Comparison of ENCODE assay signal across 8 cellular contexts in genomic region chr9:40992472-40992821, GRCh38.
DNase-seq lines count a peak whose midpoint lies in the region; ATAC-seq, FAIRE-seq and TF ChIP-seq lines count a peak whose summit lies in the region.
"Not testable (repeated sequence)": the region's sequence is repeated elsewhere in the genome, so short reads cannot be mapped to it uniquely, and the experiment has no call there.

No MANE protein-coding gene starts in this region.

- WGBS in SK-N-SH (ENCODE audit: low lambda C conversion rate) = 0% methylated on average over 25 of the region's 25 CpGs
- 6 to 14% methylated on average over 25 of the region's 25 CpGs for whole genome bisulfite sequencing in pancreas, 2 donors

- CTCF ChIA-PET in SK-N-SH (lab: Yijun Ruan, JAX) = interaction anchor here (1.4 kb wide), 1 partner anchor 14 kb away, joined by 5 read pairs; no protein-coding TSS in a partner anchor

- not testable (repeated sequence) for H3K9me2 ChIP-seq in SK-N-SH

- DNase-seq in GM13977 (ENCODE audit: low spot score) = peak; percentile 8
- DNase-seq in SK-N-SH = peak; percentile 42
- DNase-seq in pancreas = peak in 4 of 6 donors; percentile 36 to 91 (median 70)
- DNase-seq in urothelium cell line (ENCODE audit: low spot score) = peak; percentile 11

- H3K4me2 ChIP-seq in SK-N-SH = peak overlapping the region; percentile 98

- not testable (repeated sequence) for H3K27me3 ChIP-seq in SK-N-SH (ENCODE audit: insufficient read depth); duodenal mucosa (ENCODE audit: control insufficient read depth in 1 of 2, insufficient read depth in 2 of 2, low read length in 2 of 2); iPS-20b (ENCODE audit: insufficient read depth, low read length); pancreas

- POLR2A ChIA-PET in SK-N-SH (lab: Yijun Ruan, JAX) = not testable (repeated sequence)

- H3K36me3 ChIP-seq in SK-N-SH (replicated peaks in 1 of 2; ENCODE audit: control insufficient read depth in 1 of 2, insufficient read depth in 2 of 2, low read length in 1 of 2) = peaks cover 0 to 11% of the 10 kb centered on the region in 2 experiments
- not testable (repeated sequence) for H3K36me3 ChIP-seq in duodenal mucosa (ENCODE audit: control insufficient read depth in 1 of 2, insufficient read depth in 2 of 2, low read length in 2 of 2); iPS-20b (ENCODE audit: insufficient read depth, low read depth, low read length); pancreas

- not testable (repeated sequence) for FAIRE-seq in pancreas (lab: Jason Lieb, UNC); urothelium cell line (lab: Jason Lieb, UNC)

- not testable (repeated sequence) for TF ChIP-seq CTCF in GM13977 (IDR thresholded peaks at IDR 0.05; ENCODE audit: extremely low read depth, insufficient read depth, missing control alignments); SK-N-SH (IDR thresholded peaks at IDR 0.05); pancreas (IDR thresholded peaks at IDR 0.05)

- H3K79me2 ChIP-seq in SK-N-SH (ENCODE audit: insufficient read depth) = peaks cover 35% of the 10 kb centered on the region

- not testable (repeated sequence) for H3K9me3 ChIP-seq in SK-N-SH; duodenal mucosa (ENCODE audit: control insufficient read depth in 1 of 2, low read length in 2 of 2); iPS-20b (ENCODE audit: insufficient read depth, low read depth, low read length); pancreas

- H4K20me1 ChIP-seq in SK-N-SH (ENCODE audit: insufficient read depth) = not testable (repeated sequence)

- H3K9ac ChIP-seq in SK-N-SH = peak overlapping the region; percentile 88
- peak overlapping the region; percentile 85 to 94 for H3K9ac ChIP-seq in duodenal mucosa (ENCODE audit: low read depth in 1 of 2, low read length in 2 of 2)
- H3K9ac ChIP-seq in iPS-20b (ENCODE audit: low read depth, low read length) = peak overlapping the region; percentile 93

- H3F3A ChIP-seq in SK-N-SH (replicated peaks; ENCODE audit: insufficient read depth) = not testable (repeated sequence)

- H2AFZ ChIP-seq in SK-N-SH (ENCODE audit: low read depth) = peak overlapping the region; percentile 96

- H3K4me3 ChIP-seq in SK-N-SH (ENCODE audit: low read depth in 2 of 2, low read length in 1 of 2) = peak overlapping the region; percentile 97 to 100
- H3K4me3 ChIP-seq in duodenal mucosa (ENCODE audit: low read depth in 1 of 2, low read length in 2 of 2) = peak overlapping the region; percentile 87 to 88
- H3K4me3 ChIP-seq in iPS-20b (ENCODE audit: low read length) = peak overlapping the region; percentile 86
- H3K4me3 ChIP-seq in pancreas = peak overlapping the region; percentile 64 to 100 (median 84)

- not testable (repeated sequence) for H3K4me1 ChIP-seq in SK-N-SH (ENCODE audit: control insufficient read depth in 1 of 2, insufficient read depth in 2 of 2, low read depth in 1 of 2, low read length in 1 of 2); iPS-20b (ENCODE audit: insufficient read depth, low read length)
- H3K4me1 ChIP-seq in duodenal mucosa (ENCODE audit: control insufficient read depth in 1 of 2, insufficient read depth in 2 of 2, low read length in 2 of 2) (peaks cover 0 to 14% of the 10 kb centered on the region in 2 donors), pancreas (peaks cover 0 to 15% (median 4%) of the 10 kb centered on the region in 3 donors)

- not testable (repeated sequence) for TF ChIP-seq RAD21 in SK-N-SH (IDR thresholded peaks at IDR 0.05; ENCODE audit: low read length)

- H3K27ac ChIP-seq in SK-N-SH (ENCODE audit: low read depth in 2 of 2, low read length in 1 of 2) (peak overlapping the region; percentile 72 to 85), duodenal mucosa (ENCODE audit: low read depth, low read length) (peak overlapping the region; percentile 79), iPS-20b (ENCODE audit: low read length) (peak overlapping the region; percentile 76), pancreas (peak overlapping the region; percentile 79 to 97 (median 82))

- not testable (repeated sequence) for TF ChIP-seq EP300 in SK-N-SH (IDR thresholded peaks at IDR 0.05; ENCODE audit: borderline replicate concordance in 1 of 2, low read depth in 1 of 2, low read length in 1 of 2)

- intact Hi-C loops in pancreas (cut with DNase I) = not testable (repeated sequence)

- peak; percentile 40 for ATAC-seq in GM21723 (IDR thresholded peaks at IDR 0.05; ENCODE audit: unreplicated experiment)
- ATAC-seq in HG03432 (IDR thresholded peaks at IDR 0.05; ENCODE audit: unreplicated experiment) = peak; percentile 46
- peak in 2 of 4 donors; percentile 14 to 29 for ATAC-seq in pancreas

- in situ Hi-C loops in GM13977 (cut with MboI; ENCODE audit: low pct_unique_long_range_greater_than_20kb, low sequenced_read_pairs, unreplicated experiment) = not testable (repeated sequence)

Comparison
In these comparisons a context has a peak if more than half of its experiments do, and no peak if none do; other contexts are left out.
1. DNase-seq: peak in every context shown above with its lines; median percentile 70 in pancreas; 42 in SK-N-SH; 11 in urothelium cell line; 8 in GM13977.